In the genomic region with DNA sequence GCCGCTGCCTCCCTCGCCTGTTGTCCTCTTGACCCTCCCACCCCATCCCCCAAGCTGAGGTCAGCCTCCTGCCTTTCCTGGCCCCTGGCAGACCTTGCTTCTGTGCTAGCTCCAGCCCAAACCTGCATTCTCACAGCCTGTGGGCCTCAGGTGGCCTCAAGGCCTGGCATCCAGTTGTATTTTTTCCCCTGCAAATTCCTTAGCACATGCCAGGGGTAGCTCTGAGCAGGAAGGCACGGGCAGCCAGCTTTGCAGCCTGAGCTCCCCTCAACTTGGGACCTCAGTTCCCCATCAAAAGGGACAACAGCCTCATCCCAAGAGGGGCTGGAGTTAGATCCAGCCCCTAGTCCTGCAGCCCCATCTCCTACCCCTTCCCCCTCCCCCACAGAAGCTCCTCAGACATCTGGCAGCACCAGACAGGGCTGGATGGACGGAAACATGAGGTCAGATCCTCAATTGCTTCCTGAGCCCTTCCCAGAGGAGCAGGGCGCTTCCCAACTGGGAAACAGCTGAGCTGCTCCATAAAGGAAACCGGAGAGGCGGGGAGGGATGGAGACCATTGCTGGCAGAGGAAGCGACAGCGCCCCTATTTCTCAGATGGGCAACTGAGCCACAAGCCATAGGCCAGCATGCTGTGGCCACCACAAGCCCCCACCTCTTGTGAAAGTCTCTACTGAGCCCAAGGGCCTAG, we compare ENCODE assay signal across 12 cellular contexts. TPM values are rescaled to one million over a fixed set of nuclear protein-coding genes. Genes with fewer than 3 reads are reported as not detected.
DNase-seq lines count a peak whose midpoint lies in the region; ATAC-seq and TF ChIP-seq lines count a peak whose summit lies in the region.
"Had no signal": no experiment of that assay in that cellular context is flagged by ENCODE, and none has a peak within 500 bp of the region (broad histone marks: within the 10 kb centered on the region; RNA-seq: fewer than 3 reads in every experiment).

No MANE protein-coding gene starts in this region.

- no peaks in the 10 kb centered on the region for H3K27me3 ChIP-seq in right atrium auricular region

- H3K4me1 Mint-ChIP-seq in activated CD8-positive, alpha-beta T cell treated with anti-CD3 and anti-CD28 coated beads for 36 hours (ENCODE audit: low read depth), result peaks cover 74% of the 10 kb centered on the region
- peaks cover 22% of the 10 kb centered on the region for H3K4me1 Mint-ChIP-seq in type B pancreatic cell (ENCODE audit: unreplicated experiment)

- no peaks in the 10 kb centered on the region for H3K9me3 Mint-ChIP-seq in activated CD8-positive, alpha-beta T cell treated with anti-CD3 and anti-CD28 coated beads for 36 hours
- no peaks in the 10 kb centered on the region for H3K9me3 Mint-ChIP-seq in type B pancreatic cell

- no peaks in the 10 kb centered on the region for H3K36me3 ChIP-seq in right atrium auricular region

- ATAC-seq in left cardiac atrium, result peak in 1 of 2 donors; percentile 10
- ATAC-seq in activated CD8-positive, alpha-beta T cell treated with anti-CD3 and anti-CD28 coated beads for 36 hours, result no peak
- no peak for ATAC-seq in HG02610 (IDR thresholded peaks at IDR 0.05; ENCODE audit: unreplicated experiment)

- CTCF ChIA-PET in activated CD8-positive, alpha-beta T cell treated with anti-CD3 and anti-CD28 coated beads for 36 hours (lab: Charles Lee), result interaction anchor here (1.6 to 17.3 kb wide), 8 partner anchors 10 to 157 kb away, joined by 6 to 840 read pairs (median 25); a partner anchor contains a TSS

- TF ChIP-seq CTCF in right atrium auricular region (IDR thresholded peaks at IDR 0.05) (no peak), type B pancreatic cell (conservative IDR thresholded peaks at IDR 0.05) (no peak)
- no peak for TF ChIP-seq CTCF in activated CD8-positive, alpha-beta T cell treated with anti-CD3 and anti-CD28 coated beads for 36 hours (IDR thresholded peaks at IDR 0.05)

- H3K4me3 ChIP-seq in right atrium auricular region, result no peak overlapping the region

- POLR2A ChIA-PET in activated CD8-positive, alpha-beta T cell treated with anti-CD3 and anti-CD28 coated beads for 36 hours (lab: Charles Lee), result interaction anchor here (1.1 to 6.7 kb wide), 6 partner anchors 9 to 488 kb away, joined by 3 to 141 read pairs (median 7); a partner anchor contains a TSS

- H3K27ac ChIP-seq in right atrium auricular region, result peak overlapping the region in 1 of 2 donors; percentile 48
- H3K27ac ChIP-seq: HL-60 had no signal

- DNase-seq in left cardiac atrium (peak; percentile 54), right atrium auricular region (ENCODE audit: low spot score) (no peak), kidney glomerular epithelial cell (lab: John Stamatoyannopoulos, UW) (peak; percentile 44), type B pancreatic cell (ENCODE audit: extremely low spot score, unreplicated experiment) (no peak), amniotic stem cell (lab: John Stamatoyannopoulos, UW) (no peak)
- DNase-seq in activated CD8-positive, alpha-beta T cell treated with anti-CD3 and anti-CD28 coated beads for 36 hours, result no peak
- no peak for DNase-seq in effector CD8-positive, alpha-beta T cell (lab: John Stamatoyannopoulos, UW)
- DNase-seq: NCI-H1417, NCI-H774, occipital lobe had no signal

- no peaks in the 10 kb centered on the region for H3K36me3 Mint-ChIP-seq in activated CD8-positive, alpha-beta T cell treated with anti-CD3 and anti-CD28 coated beads for 36 hours (ENCODE audit: low read depth)
- no peaks in the 10 kb centered on the region for H3K36me3 Mint-ChIP-seq in type B pancreatic cell

- H3K4me1 ChIP-seq in right atrium auricular region, result peaks cover 0 to 19% of the 10 kb centered on the region in 2 donors

- no peaks in the 10 kb centered on the region for H3K27me3 Mint-ChIP-seq in activated CD8-positive, alpha-beta T cell treated with anti-CD3 and anti-CD28 coated beads for 36 hours
- H3K27me3 Mint-ChIP-seq in type B pancreatic cell, result no peaks in the 10 kb centered on the region

- H3K4me3 Mint-ChIP-seq in activated CD8-positive, alpha-beta T cell treated with anti-CD3 and anti-CD28 coated beads for 36 hours, result no peak overlapping the region
- H3K4me3 Mint-ChIP-seq in type B pancreatic cell, result no peak overlapping the region

- H3K27ac Mint-ChIP-seq in activated CD8-positive, alpha-beta T cell treated with anti-CD3 and anti-CD28 coated beads for 36 hours, result peak overlapping the region; percentile 96
- H3K27ac Mint-ChIP-seq in type B pancreatic cell, result peak overlapping the region; percentile 70

- no peaks in the 10 kb centered on the region for H3K9me3 ChIP-seq in right atrium auricular region

- intact Hi-C loops in left cardiac atrium (cut with DNase I), result no loop called here
- intact Hi-C loops in activated CD8-positive, alpha-beta T cell treated with anti-CD3 and anti-CD28 coated beads for 36 hours (cut with micrococcal nuclease), result loop anchor here (2.0 kb wide), 1 partner anchor 17 kb away; no protein-coding TSS in a partner anchor

RNA-seq across cellular contexts. Expression of a gene that starts 18.1 kb away (rescaled TPM):
- total RNA-seq in left cardiac atrium (1 to 10 TPM in 1 of 2 donors, under 1 TPM in 1; 0.29 to 1.8 TPM), right atrium auricular region (1 to 10 TPM in 1 of 2 donors, under 1 TPM in 1; 0.71 to 1.0 TPM), type B pancreatic cell (ENCODE audit: low replicate concordance) (0.80 and 1.0 TPM in 2 replicates)
- total RNA-seq in activated CD8-positive, alpha-beta T cell treated with anti-CD3 and anti-CD28 coated beads for 36 hours, result under 1 TPM; 0.29 to 0.31 TPM
- total RNA-seq: occipital lobe had no signal

RNA-seq across cellular contexts. Expression of a gene that starts 48.2 kb away (rescaled TPM):
- total RNA-seq in left cardiac atrium (1 to 10 TPM; 1.8 to 1.9 TPM), right atrium auricular region (1 to 10 TPM; 1.0 to 2.9 TPM), type B pancreatic cell (ENCODE audit: low replicate concordance) (6.3 and 11.2 TPM in 2 replicates)
- total RNA-seq in activated CD8-positive, alpha-beta T cell treated with anti-CD3 and anti-CD28 coated beads for 36 hours, result 10 to 100 TPM; 62.4 TPM

Comparison
In these comparisons a context has a peak if more than half of its experiments do, and no peak if none do; other contexts are left out.
1. DNase-seq: peak in left cardiac atrium (single experiment) and kidney glomerular epithelial cell (single experiment); none in right atrium auricular region (single experiment), activated CD8-positive, alpha-beta T cell treated with anti-CD3 and anti-CD28 coated beads for 36 hours (single experiment), type B pancreatic cell (single experiment), amniotic stem cell (single experiment) and effector CD8-positive, alpha-beta T cell (single experiment).